8 cellular contexts compared by ENCODE assay signal in the genomic region with DNA sequence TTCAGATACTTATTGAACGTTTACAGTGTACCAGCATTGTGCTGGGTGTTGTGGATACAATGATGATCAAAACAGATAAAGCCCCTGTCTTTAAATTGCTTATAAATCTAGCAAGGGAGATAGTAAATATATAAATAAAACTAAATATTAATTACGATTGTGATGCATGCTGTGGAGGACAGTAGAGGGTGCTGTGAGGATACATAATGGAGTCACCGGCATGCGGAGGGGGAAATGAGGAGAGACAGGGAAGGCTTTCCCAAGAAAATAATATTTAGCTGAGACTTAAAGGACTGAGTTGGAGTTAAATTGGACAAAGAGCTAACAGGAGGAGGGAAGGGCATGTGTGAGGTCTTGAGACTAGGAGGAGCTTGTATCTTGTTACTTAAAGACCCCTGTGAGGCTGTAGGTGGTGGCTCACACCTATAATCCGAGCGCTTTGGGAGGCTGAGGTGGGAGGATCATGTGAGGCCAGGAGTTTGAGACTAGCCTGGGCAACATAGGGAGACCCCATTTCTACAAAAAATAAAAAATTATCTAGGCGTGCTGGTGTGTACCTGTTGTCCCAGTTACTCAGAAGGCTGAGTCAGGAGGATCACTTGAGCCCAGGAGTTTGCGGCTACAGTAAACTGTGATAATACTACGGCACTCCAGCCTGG. TPM values are rescaled to one million over a fixed set of nuclear protein-coding genes. Genes with fewer than 3 reads are reported as not detected.
DNase-seq lines count a peak whose midpoint lies in the region; ATAC-seq, FAIRE-seq and TF ChIP-seq lines count a peak whose summit lies in the region.
"Had no signal": no experiment of that assay in that cellular context is flagged by ENCODE, and none has a peak within 500 bp of the region (broad histone marks: within the 10 kb centered on the region; RNA-seq: fewer than 3 reads in every experiment).

No MANE protein-coding gene starts in this region.

- H3K27me3 ChIP-seq in bronchial epithelial cell (ENCODE audit: control insufficient read depth, insufficient read depth, low read length) (no peaks in the 10 kb centered on the region), suprapubic skin (no peaks in the 10 kb centered on the region)

- TF ChIP-seq CTCF in LNCaP clone FGC (IDR thresholded peaks at IDR 0.05; ENCODE audit: control insufficient read depth, extremely low read depth, insufficient read depth) (peak; percentile 72), bronchial epithelial cell (IDR thresholded peaks at IDR 0.05; ENCODE audit: insufficient read depth, low read length, severe bottlenecking) (peak; percentile 34), suprapubic skin (IDR thresholded peaks at IDR 0.05) (peak in 1 of 2 donors; percentile 48)

- no peak overlapping the region for H3K27ac ChIP-seq in suprapubic skin
- H3K27ac ChIP-seq: SK-N-MC had no signal

- H3K4me3 ChIP-seq in LNCaP clone FGC (ENCODE audit: low read depth, low read length) (no peak overlapping the region), bronchial epithelial cell (ENCODE audit: low read depth, low read length) (no peak overlapping the region), suprapubic skin (no peak overlapping the region)
- H3K4me3 ChIP-seq: SK-N-MC had no signal

- TF ChIP-seq POLR2A in suprapubic skin (IDR thresholded peaks at IDR 0.05): no peak

- H3K36me3 ChIP-seq in bronchial epithelial cell (ENCODE audit: control insufficient read depth, insufficient read depth, low read length) (no peaks in the 10 kb centered on the region), suprapubic skin (no peaks in the 10 kb centered on the region)

- H3K4me1 ChIP-seq in suprapubic skin: peaks cover 40% of the 10 kb centered on the region

- 54% methylated on average over 9 of the region's 9 CpGs for WGBS in suprapubic skin

- no peak for TF ChIP-seq EP300 in suprapubic skin (IDR thresholded peaks at IDR 0.05)

- ATAC-seq in GM19023 (IDR thresholded peaks at IDR 0.05; ENCODE audit: unreplicated experiment): no peak

- intact Hi-C loops in posterior vena cava (cut with DNase I): loop anchor here (5.0 to 10.0 kb wide), 4 partner anchors 76 to 326 kb away; a partner anchor contains a TSS

- DNase-seq in DMS 273 treated with DMSO at 0.1 percent for 48 hours (lab: John Stamatoyannopoulos, UW): peak; percentile 5
- no peak for DNase-seq in LNCaP clone FGC (ENCODE audit: low read depth)
- DNase-seq in bronchial epithelial cell (ENCODE audit: low read depth): peak; percentile 23
- peak; percentile 61 for DNase-seq in myocyte (ENCODE audit: low read depth)
- no peak for DNase-seq in posterior vena cava (ENCODE audit: low spot score)
- DNase-seq in suprapubic skin (ENCODE audit: low spot score in 2 of 2): no peak

- no peaks in the 10 kb centered on the region for H3K9me3 ChIP-seq in suprapubic skin

- FAIRE-seq in bronchial epithelial cell (lab: Jason Lieb, UNC): no peak

RNA-seq across cellular contexts. Expression of a gene that starts 2.4 kb away (rescaled TPM):
- total RNA-seq in bronchial epithelial cell (24.7 and 29.6 TPM in 2 replicates), myocyte (22.0 and 38.3 TPM in 2 replicates), posterior vena cava (10 to 100 TPM; 13.6 to 19.0 TPM), suprapubic skin (10 to 100 TPM; 42.8 to 64.1 (median 50.6) TPM)
- polyA plus RNA-seq in myocyte (2012): 31.4 TPM

Comparison
In these comparisons a context has a peak if more than half of its experiments do, and no peak if none do; other contexts are left out.
1. DNase-seq: peak in DMS 273 treated with DMSO at 0.1 percent for 48 hours (single experiment), bronchial epithelial cell (single experiment) and myocyte (single experiment); none in LNCaP clone FGC (single experiment), posterior vena cava (single experiment) and suprapubic skin (0 of 2).